Comparison of ENCODE assay signal across 19 cellular contexts in the genomic region with DNA sequence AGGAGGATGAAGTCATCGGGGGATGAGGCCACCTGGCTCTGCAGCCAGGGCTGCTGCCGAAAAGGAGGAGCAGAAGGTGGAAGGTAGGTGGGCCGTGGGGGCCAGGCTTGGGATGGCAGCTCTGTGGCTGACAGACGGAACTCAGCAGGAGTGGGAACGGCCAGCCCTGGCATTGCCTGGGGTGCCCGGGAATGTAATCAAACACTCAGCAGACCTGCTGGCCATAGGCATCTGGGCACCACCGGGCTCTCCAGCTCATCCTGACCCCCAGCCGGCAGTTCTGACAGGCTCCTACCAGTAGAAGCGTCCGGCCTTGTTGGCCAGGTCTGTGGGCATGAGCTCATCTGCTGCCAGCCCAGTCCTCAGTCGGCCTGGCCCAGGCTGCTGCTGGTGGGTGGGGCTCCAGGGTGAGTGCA. TPM values are rescaled to one million over a fixed set of nuclear protein-coding genes. Genes with fewer than 3 reads are reported as not detected.
DNase-seq lines count a peak whose midpoint lies in the region; ATAC-seq lines count a peak whose summit lies in the region.
"Had no signal": no experiment of that assay in that cellular context is flagged by ENCODE, and none has a peak within 500 bp of the region (broad histone marks: within the 10 kb centered on the region; RNA-seq: fewer than 3 reads in every experiment).

No MANE protein-coding gene starts in this region.

- DNase-seq in DMS 273 treated with DMSO at 0.1 percent for 48 hours (lab: John Stamatoyannopoulos, UW) (peak; percentile 54), NCI-H446 treated with DMSO at 0.1 percent for 48 hours (lab: John Stamatoyannopoulos, UW) (peak; percentile 80), cardiac septum (ENCODE audit: low spot score) (peak; percentile 78), mucosa of gallbladder (ENCODE audit: low spot score) (peak; percentile 25), left colon (no peak)
- DNase-seq in activated CD4-positive, alpha-beta T cell treated with anti-CD3 and anti-CD28 coated beads for 4 hours: no peak
- DNase-seq: activated CD4-positive, alpha-beta T cell treated with anti-CD3 and anti-CD28 coated beads, Interleukin-2, amount 50 U/mL, for 48 hours; activated CD4-positive, CD25-positive, alpha-beta regulatory T cell; body of pancreas; esophagus squamous epithelium; natural killer cell; NCI-H1436; NCI-H2107; NCI-H526; stimulated activated CD4-positive, alpha-beta T cell treated with anti-CD3 and anti-CD28 coated beads, Interleukin-12 subunit alpha, Interleukin-12 subunit beta, amount 100 ng/mL, for 4 hours; stimulated activated CD4-positive, alpha-beta T cell treated with anti-CD3 and anti-CD28 coated beads, Interleukin-4, amount 100 ng/mL, for 24 hours; stimulated activated naive B cell treated with anti-CD40 and anti-IgM and Interleukin-4, amounts not matched to agents 10 μg/mL and 1 μg/mL and 100 μg/mL, for 72 hours had no signal

- ATAC-seq in left colon (no peak), HG02610 (IDR thresholded peaks at IDR 0.05; ENCODE audit: unreplicated experiment) (no peak)
- ATAC-seq: body of pancreas; K562; natural killer cell; stimulated activated naive B cell treated with anti-CD40 and anti-IgM and Interleukin-4, amounts not matched to agents 10 μg/mL and 1 μg/mL and 100 μg/mL, for 72 hours had no signal

- intact Hi-C loops in cardiac septum (cut with DNase I) (loop anchor here (5.0 kb wide), 1 partner anchor 47 kb away; no protein-coding TSS in a partner anchor), left colon (cut with DNase I, micrococcal nuclease) (no loop called here)

RNA-seq across cellular contexts. Expression of a gene that starts 4.3 kb away (rescaled TPM):
- 0.05 TPM for total RNA-seq in cardiac septum
- total RNA-seq in mucosa of gallbladder: 0.03 TPM
- total RNA-seq in left colon: not detected
- total RNA-seq: body of pancreas, K562, natural killer cell had no signal

Comparison
In these comparisons a context has a peak if more than half of its experiments do, and no peak if none do; other contexts are left out.
1. DNase-seq: peak in DMS 273 treated with DMSO at 0.1 percent for 48 hours (single experiment), NCI-H446 treated with DMSO at 0.1 percent for 48 hours (single experiment), cardiac septum (single experiment) and mucosa of gallbladder (single experiment); none in left colon (0 of 2) and activated CD4-positive, alpha-beta T cell treated with anti-CD3 and anti-CD28 coated beads for 4 hours (0 of 2).